In the genomic region with DNA sequence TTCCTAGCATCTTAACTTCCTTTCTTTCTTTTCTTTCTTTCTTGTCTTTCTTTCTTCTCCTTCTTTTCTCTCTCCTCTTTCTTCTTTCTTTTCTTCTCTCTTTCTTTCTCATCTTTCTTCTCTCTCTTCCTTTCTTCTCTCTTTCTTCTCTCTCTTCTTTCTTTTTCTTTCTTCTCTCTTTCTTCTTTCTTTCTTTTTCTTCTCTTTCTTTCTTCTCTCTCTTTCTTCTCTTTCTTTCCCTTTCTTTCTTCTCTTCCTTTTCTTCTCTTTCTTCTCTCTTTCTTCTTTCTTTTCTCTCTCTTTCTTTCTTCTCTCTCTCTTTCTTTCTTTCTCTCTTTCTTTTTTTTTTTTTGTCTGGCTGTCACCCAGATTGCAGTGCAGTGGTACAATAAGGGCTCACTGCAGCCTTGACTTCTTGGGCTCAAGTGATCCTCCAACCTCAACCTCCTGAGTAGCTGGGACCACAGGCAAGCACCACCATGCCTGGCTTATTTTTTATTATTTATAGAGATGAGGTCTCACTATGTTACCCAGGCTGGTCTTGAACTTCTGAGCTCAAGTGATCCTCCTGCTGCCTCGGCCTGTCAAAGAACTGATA, we compare ENCODE assay signal across 1 cellular context.
A peak's percentile ranks its signal among the peaks of the same experiment; 100 is the strongest.
TF ChIP-seq lines count a peak whose summit lies in the region.

No MANE protein-coding gene starts in this region.

TF ChIP-seq in K562, 482 proteins besides CTCF, POLR2A, EP300 and RAD21 (continues in another document):
- no peak for TF ChIP-seq ZNF384 (IDR thresholded peaks at IDR 0.05; ENCODE audit: low read depth, low read length)
- TF ChIP-seq, protein P1, sequence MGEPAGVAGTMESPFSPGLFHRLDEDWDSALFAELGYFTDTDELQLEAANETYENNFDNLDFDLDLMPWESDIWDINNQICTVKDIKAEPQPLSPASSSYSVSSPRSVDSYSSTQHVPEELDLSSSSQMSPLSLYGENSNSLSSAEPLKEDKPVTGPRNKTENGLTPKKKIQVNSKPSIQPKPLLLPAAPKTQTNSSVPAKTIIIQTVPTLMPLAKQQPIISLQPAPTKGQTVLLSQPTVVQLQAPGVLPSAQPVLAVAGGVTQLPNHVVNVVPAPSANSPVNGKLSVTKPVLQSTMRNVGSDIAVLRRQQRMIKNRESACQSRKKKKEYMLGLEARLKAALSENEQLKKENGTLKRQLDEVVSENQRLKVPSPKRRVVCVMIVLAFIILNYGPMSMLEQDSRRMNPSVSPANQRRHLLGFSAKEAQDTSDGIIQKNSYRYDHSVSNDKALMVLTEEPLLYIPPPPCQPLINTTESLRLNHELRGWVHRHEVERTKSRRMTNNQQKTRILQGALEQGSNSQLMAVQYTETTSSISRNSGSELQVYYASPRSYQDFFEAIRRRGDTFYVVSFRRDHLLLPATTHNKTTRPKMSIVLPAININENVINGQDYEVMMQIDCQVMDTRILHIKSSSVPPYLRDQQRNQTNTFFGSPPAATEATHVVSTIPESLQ (CRISPR knock-in tag; IDR thresholded peaks at IDR 0.05) = no peak
- TF ChIP-seq PCBP1 (IDR thresholded peaks at IDR 0.05; ENCODE audit: low read depth, low read length, poor library complexity, severe bottlenecking) = no peak
- no peak for TF ChIP-seq CREBBP (IDR thresholded peaks at IDR 0.05; ENCODE audit: low read depth, low read length)
- TF ChIP-seq ZNF124 (CRISPR knock-in tag; IDR thresholded peaks at IDR 0.05) = no peak
- TF ChIP-seq MTA2 (IDR thresholded peaks at IDR 0.05; ENCODE audit: low read depth) = peak; percentile 19; the same call in 1 of the 2 replicates
- no peak for TF ChIP-seq ZNF197 (CRISPR knock-in tag; IDR thresholded peaks at IDR 0.05; ENCODE audit: low read depth)
- TF ChIP-seq, protein P2, sequence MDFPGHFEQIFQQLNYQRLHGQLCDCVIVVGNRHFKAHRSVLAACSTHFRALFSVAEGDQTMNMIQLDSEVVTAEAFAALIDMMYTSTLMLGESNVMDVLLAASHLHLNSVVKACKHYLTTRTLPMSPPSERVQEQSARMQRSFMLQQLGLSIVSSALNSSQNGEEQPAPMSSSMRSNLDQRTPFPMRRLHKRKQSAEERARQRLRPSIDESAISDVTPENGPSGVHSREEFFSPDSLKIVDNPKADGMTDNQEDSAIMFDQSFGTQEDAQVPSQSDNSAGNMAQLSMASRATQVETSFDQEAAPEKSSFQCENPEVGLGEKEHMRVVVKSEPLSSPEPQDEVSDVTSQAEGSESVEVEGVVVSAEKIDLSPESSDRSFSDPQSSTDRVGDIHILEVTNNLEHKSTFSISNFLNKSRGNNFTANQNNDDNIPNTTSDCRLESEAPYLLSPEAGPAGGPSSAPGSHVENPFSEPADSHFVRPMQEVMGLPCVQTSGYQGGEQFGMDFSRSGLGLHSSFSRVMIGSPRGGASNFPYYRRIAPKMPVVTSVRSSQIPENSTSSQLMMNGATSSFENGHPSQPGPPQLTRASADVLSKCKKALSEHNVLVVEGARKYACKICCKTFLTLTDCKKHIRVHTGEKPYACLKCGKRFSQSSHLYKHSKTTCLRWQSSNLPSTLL (IDR thresholded peaks at IDR 0.05) = peak; percentile 58; the same call in 1 of the 2 replicates
- no peak for TF ChIP-seq ZNF212 (CRISPR knock-in tag; IDR thresholded peaks at IDR 0.05)
- no peak for TF ChIP-seq HNRNPH1 (optimal IDR thresholded peaks at IDR 0.05; ENCODE audit: low read depth, low read length)
- no peak for TF ChIP-seq BMI1 (IDR thresholded peaks at IDR 0.05; ENCODE audit: low read length)
- no peak for TF ChIP-seq ZNF12 (CRISPR knock-in tag; IDR thresholded peaks at IDR 0.05)
- TF ChIP-seq SRSF3 (IDR thresholded peaks at IDR 0.05; ENCODE audit: insufficient read depth, low read length) = no peak
- no peak for TF ChIP-seq SMARCB1 (IDR thresholded peaks at IDR 0.05; ENCODE audit: insufficient read length, low read depth)
- TF ChIP-seq SIN3B (IDR thresholded peaks at IDR 0.05; ENCODE audit: low read depth) = no peak
- TF ChIP-seq ETV6 (IDR thresholded peaks at IDR 0.05; ENCODE audit: borderline replicate concordance in 1 of 2, low read depth in 2 of 2, low read length in 1 of 2) = no peak
- no peak for TF ChIP-seq ETV6 (CRISPR knock-in tag; IDR thresholded peaks at IDR 0.05; ENCODE audit: borderline replicate concordance)
- TF ChIP-seq ZNF586 (CRISPR knock-in tag; conservative IDR thresholded peaks at IDR 0.05) = no peak
- TF ChIP-seq, protein P3, sequence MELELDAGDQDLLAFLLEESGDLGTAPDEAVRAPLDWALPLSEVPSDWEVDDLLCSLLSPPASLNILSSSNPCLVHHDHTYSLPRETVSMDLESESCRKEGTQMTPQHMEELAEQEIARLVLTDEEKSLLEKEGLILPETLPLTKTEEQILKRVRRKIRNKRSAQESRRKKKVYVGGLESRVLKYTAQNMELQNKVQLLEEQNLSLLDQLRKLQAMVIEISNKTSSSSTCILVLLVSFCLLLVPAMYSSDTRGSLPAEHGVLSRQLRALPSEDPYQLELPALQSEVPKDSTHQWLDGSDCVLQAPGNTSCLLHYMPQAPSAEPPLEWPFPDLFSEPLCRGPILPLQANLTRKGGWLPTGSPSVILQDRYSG (tag; conservative IDR thresholded peaks at IDR 0.05; ENCODE audit: low read depth) = no peak
- TF ChIP-seq NBN (IDR thresholded peaks at IDR 0.05; ENCODE audit: low read depth) = 0 out of 2 replicates have a peak, but pooled peaks have one; percentile 49
- TF ChIP-seq ZKSCAN1 (IDR thresholded peaks at IDR 0.05; ENCODE audit: low read depth, low read length) = no peak
- TF ChIP-seq, protein P4, sequence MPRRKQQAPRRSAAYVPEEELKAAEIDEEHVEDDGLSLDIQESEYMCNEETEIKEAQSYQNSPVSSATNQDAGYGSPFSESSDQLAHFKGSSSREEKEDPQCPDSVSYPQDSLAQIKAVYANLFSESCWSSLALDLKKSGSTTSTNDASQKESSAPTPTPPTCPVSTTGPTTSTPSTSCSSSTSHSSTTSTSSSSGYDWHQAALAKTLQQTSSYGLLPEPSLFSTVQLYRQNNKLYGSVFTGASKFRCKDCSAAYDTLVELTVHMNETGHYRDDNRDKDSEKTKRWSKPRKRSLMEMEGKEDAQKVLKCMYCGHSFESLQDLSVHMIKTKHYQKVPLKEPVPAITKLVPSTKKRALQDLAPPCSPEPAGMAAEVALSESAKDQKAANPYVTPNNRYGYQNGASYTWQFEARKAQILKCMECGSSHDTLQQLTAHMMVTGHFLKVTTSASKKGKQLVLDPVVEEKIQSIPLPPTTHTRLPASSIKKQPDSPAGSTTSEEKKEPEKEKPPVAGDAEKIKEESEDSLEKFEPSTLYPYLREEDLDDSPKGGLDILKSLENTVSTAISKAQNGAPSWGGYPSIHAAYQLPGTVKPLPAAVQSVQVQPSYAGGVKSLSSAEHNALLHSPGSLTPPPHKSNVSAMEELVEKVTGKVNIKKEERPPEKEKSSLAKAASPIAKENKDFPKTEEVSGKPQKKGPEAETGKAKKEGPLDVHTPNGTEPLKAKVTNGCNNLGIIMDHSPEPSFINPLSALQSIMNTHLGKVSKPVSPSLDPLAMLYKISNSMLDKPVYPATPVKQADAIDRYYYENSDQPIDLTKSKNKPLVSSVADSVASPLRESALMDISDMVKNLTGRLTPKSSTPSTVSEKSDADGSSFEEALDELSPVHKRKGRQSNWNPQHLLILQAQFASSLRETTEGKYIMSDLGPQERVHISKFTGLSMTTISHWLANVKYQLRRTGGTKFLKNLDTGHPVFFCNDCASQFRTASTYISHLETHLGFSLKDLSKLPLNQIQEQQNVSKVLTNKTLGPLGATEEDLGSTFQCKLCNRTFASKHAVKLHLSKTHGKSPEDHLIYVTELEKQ (CRISPR knock-in tag; IDR thresholded peaks at IDR 0.05) = no peak
- TF ChIP-seq, protein P5, sequence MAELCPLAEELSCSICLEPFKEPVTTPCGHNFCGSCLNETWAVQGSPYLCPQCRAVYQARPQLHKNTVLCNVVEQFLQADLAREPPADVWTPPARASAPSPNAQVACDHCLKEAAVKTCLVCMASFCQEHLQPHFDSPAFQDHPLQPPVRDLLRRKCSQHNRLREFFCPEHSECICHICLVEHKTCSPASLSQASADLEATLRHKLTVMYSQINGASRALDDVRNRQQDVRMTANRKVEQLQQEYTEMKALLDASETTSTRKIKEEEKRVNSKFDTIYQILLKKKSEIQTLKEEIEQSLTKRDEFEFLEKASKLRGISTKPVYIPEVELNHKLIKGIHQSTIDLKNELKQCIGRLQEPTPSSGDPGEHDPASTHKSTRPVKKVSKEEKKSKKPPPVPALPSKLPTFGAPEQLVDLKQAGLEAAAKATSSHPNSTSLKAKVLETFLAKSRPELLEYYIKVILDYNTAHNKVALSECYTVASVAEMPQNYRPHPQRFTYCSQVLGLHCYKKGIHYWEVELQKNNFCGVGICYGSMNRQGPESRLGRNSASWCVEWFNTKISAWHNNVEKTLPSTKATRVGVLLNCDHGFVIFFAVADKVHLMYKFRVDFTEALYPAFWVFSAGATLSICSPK (IDR thresholded peaks at IDR 0.05; ENCODE audit: borderline replicate concordance) = peak; percentile 91; the same call in 1 of the 2 replicates
- TF ChIP-seq, protein P6, sequence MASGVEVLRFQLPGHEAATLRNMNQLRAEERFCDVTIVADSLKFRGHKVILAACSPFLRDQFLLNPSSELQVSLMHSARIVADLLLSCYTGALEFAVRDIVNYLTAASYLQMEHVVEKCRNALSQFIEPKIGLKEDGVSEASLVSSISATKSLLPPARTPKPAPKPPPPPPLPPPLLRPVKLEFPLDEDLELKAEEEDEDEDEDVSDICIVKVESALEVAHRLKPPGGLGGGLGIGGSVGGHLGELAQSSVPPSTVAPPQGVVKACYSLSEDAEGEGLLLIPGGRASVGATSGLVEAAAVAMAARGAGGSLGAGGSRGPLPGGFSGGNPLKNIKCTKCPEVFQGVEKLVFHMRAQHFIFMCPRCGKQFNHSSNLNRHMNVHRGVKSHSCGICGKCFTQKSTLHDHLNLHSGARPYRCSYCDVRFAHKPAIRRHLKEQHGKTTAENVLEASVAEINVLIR (CRISPR knock-in tag; IDR thresholded peaks at IDR 0.05) = no peak
- no peak for TF ChIP-seq ZC3H4 (CRISPR knock-in tag; IDR thresholded peaks at IDR 0.05; ENCODE audit: borderline replicate concordance)
- TF ChIP-seq MTA1 (IDR thresholded peaks at IDR 0.05; ENCODE audit: borderline replicate concordance) = peak; percentile 50; the same call in 1 of the 2 replicates
- peak; percentile 42; the same call in 1 of the 2 replicates for TF ChIP-seq ARID1B (IDR thresholded peaks at IDR 0.05)
- no peak for TF ChIP-seq SETDB1 (IDR thresholded peaks at IDR 0.05; ENCODE audit: low read length)
- peak; percentile 78 for TF ChIP-seq BRD9 (IDR thresholded peaks at IDR 0.05; ENCODE audit: low read depth, partially characterized antibody)
- TF ChIP-seq, protein P7, sequence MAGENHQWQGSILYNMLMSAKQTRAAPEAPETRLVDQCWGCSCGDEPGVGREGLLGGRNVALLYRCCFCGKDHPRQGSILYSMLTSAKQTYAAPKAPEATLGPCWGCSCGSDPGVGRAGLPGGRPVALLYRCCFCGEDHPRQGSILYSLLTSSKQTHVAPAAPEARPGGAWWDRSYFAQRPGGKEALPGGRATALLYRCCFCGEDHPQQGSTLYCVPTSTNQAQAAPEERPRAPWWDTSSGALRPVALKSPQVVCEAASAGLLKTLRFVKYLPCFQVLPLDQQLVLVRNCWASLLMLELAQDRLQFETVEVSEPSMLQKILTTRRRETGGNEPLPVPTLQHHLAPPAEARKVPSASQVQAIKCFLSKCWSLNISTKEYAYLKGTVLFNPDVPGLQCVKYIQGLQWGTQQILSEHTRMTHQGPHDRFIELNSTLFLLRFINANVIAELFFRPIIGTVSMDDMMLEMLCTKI (IDR thresholded peaks at IDR 0.05; ENCODE audit: partially characterized antibody) = no peak
- TF ChIP-seq PHF20 (IDR thresholded peaks at IDR 0.05; ENCODE audit: partially characterized antibody) = no peak
- TF ChIP-seq, protein P8, sequence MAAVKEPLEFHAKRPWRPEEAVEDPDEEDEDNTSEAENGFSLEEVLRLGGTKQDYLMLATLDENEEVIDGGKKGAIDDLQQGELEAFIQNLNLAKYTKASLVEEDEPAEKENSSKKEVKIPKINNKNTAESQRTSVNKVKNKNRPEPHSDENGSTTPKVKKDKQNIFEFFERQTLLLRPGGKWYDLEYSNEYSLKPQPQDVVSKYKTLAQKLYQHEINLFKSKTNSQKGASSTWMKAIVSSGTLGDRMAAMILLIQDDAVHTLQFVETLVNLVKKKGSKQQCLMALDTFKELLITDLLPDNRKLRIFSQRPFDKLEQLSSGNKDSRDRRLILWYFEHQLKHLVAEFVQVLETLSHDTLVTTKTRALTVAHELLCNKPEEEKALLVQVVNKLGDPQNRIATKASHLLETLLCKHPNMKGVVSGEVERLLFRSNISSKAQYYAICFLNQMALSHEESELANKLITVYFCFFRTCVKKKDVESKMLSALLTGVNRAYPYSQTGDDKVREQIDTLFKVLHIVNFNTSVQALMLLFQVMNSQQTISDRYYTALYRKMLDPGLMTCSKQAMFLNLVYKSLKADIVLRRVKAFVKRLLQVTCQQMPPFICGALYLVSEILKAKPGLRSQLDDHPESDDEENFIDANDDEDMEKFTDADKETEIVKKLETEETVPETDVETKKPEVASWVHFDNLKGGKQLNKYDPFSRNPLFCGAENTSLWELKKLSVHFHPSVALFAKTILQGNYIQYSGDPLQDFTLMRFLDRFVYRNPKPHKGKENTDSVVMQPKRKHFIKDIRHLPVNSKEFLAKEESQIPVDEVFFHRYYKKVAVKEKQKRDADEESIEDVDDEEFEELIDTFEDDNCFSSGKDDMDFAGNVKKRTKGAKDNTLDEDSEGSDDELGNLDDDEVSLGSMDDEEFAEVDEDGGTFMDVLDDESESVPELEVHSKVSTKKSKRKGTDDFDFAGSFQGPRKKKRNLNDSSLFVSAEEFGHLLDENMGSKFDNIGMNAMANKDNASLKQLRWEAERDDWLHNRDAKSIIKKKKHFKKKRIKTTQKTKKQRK (IDR thresholded peaks at IDR 0.05; ENCODE audit: borderline replicate concordance, low read depth, low read length) = no peak
- no peak for TF ChIP-seq CEBPB (tag; IDR thresholded peaks at IDR 0.05)
- TF ChIP-seq, protein P9, sequence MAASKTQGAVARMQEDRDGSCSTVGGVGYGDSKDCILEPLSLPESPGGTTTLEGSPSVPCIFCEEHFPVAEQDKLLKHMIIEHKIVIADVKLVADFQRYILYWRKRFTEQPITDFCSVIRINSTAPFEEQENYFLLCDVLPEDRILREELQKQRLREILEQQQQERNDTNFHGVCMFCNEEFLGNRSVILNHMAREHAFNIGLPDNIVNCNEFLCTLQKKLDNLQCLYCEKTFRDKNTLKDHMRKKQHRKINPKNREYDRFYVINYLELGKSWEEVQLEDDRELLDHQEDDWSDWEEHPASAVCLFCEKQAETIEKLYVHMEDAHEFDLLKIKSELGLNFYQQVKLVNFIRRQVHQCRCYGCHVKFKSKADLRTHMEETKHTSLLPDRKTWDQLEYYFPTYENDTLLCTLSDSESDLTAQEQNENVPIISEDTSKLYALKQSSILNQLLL (CRISPR knock-in tag; IDR thresholded peaks at IDR 0.05; ENCODE audit: borderline replicate concordance) = no peak
- TF ChIP-seq GABPA (tag; conservative IDR thresholded peaks at IDR 0.05; ENCODE audit: low read depth) = no peak
- TF ChIP-seq HNRNPUL1 (IDR thresholded peaks at IDR 0.05; ENCODE audit: low read length) = no peak
- TF ChIP-seq RBM22 (IDR thresholded peaks at IDR 0.05; ENCODE audit: low read depth, low read length, poor library complexity, severe bottlenecking) = no peak
- no peak for TF ChIP-seq SIRT6 (IDR thresholded peaks at IDR 0.05; ENCODE audit: low read depth, low read length)
- no peak for TF ChIP-seq ATF7 (IDR thresholded peaks at IDR 0.05)
- no peak for TF ChIP-seq ZNF263 (CRISPR knock-in tag; IDR thresholded peaks at IDR 0.05; ENCODE audit: borderline replicate concordance)
